In genomic region chr6:52305948-52306767, GRCh38 we compare ENCODE assay signal across 8 cellular contexts. TPM values are rescaled to one million over a fixed set of nuclear protein-coding genes. Genes with fewer than 3 reads are reported as not detected.
DNase-seq lines count a peak whose midpoint lies in the region; ATAC-seq and TF ChIP-seq lines count a peak whose summit lies in the region.

No MANE protein-coding gene starts in this region.

- peak; percentile 37 to 44 for ATAC-seq in activated CD4-positive, CD25-positive, alpha-beta regulatory T cell treated with anti-CD3 and anti-CD28 coated beads, Interleukin-2, amount 50 U/mL, for 24 hours
- peak; percentile 49 for ATAC-seq in HG02943 (IDR thresholded peaks at IDR 0.05; ENCODE audit: low read depth, unreplicated experiment)
- ATAC-seq in natural killer cell: peak in 1 of 3 donors; percentile 4

- no peaks in the 10 kb centered on the region for H3K9me3 Mint-ChIP-seq in T-helper 1 cell treated with Interleukin-12 subunit alpha and Interleukin-12 subunit beta and Interleukin-4 antibody, amounts not matched to agents 30 μg/mL and 1 μg/mL, for 36 hours
- H3K9me3 Mint-ChIP-seq in natural killer cell: no peaks in the 10 kb centered on the region

- H3K4me3 Mint-ChIP-seq in T-helper 1 cell treated with Interleukin-12 subunit alpha and Interleukin-12 subunit beta and Interleukin-4 antibody, amounts not matched to agents 30 μg/mL and 1 μg/mL, for 36 hours: peak overlapping the region; percentile 41
- H3K4me3 Mint-ChIP-seq in natural killer cell: peak overlapping the region; percentile 42

- peaks cover 50% of the 10 kb centered on the region for H3K4me1 Mint-ChIP-seq in T-helper 1 cell treated with Interleukin-12 subunit alpha and Interleukin-12 subunit beta and Interleukin-4 antibody, amounts not matched to agents 30 μg/mL and 1 μg/mL, for 36 hours (ENCODE audit: low read depth)
- peaks cover 46 to 56% of the 10 kb centered on the region in 2 donors for H3K4me1 Mint-ChIP-seq in natural killer cell

- intact Hi-C loops in natural killer cell (cut with micrococcal nuclease): loop anchor here (5.0 kb wide), 1 partner anchor 86 kb away; no protein-coding TSS in a partner anchor

- H3K36me3 Mint-ChIP-seq in T-helper 1 cell treated with Interleukin-12 subunit alpha and Interleukin-12 subunit beta and Interleukin-4 antibody, amounts not matched to agents 30 μg/mL and 1 μg/mL, for 36 hours (ENCODE audit: low read depth): no peaks in the 10 kb centered on the region
- H3K36me3 Mint-ChIP-seq in natural killer cell: no peaks in the 10 kb centered on the region

- H3K27ac Mint-ChIP-seq in T-helper 1 cell treated with Interleukin-12 subunit alpha and Interleukin-12 subunit beta and Interleukin-4 antibody, amounts not matched to agents 30 μg/mL and 1 μg/mL, for 36 hours: peak overlapping the region; percentile 47
- H3K27ac Mint-ChIP-seq in natural killer cell: peak overlapping the region; percentile 77 to 88

- DNase-seq in activated CD4-positive, CD25-positive, alpha-beta regulatory T cell treated with anti-CD3 and anti-CD28 coated beads, Interleukin-2, amount 50 U/mL, for 72 hours: no peak
- DNase-seq in natural killer cell (no peak), T1000 (lab: John Stamatoyannopoulos, UW) (no peak), HuH-7.5 (ENCODE audit: low spot score) (no peak)
- DNase-seq in effector CD4-positive, alpha-beta T cell: no peak

- peaks cover 4% of the 10 kb centered on the region for H3K27me3 Mint-ChIP-seq in T-helper 1 cell treated with Interleukin-12 subunit alpha and Interleukin-12 subunit beta and Interleukin-4 antibody, amounts not matched to agents 30 μg/mL and 1 μg/mL, for 36 hours (ENCODE audit: low read depth)
- no peaks in the 10 kb centered on the region for H3K27me3 Mint-ChIP-seq in natural killer cell (ENCODE audit: low read depth in 2 of 2)

- no peak for TF ChIP-seq CTCF in natural killer cell (IDR thresholded peaks at IDR 0.05)

RNA-seq across cellular contexts. Expression of gene MCM3, which starts 21.6 kb away (rescaled TPM):
- total RNA-seq in natural killer cell: 10 to 100 TPM; 26.4 to 46.2 (median 31.5) TPM

RNA-seq across cellular contexts. Expression of gene PAQR8, which starts 55.8 kb away (rescaled TPM):
- total RNA-seq in natural killer cell: 1 to 10 TPM; 2.4 to 5.0 (median 4.6) TPM
